Comparison of ENCODE assay signal across 9 cellular contexts in the genomic region with DNA sequence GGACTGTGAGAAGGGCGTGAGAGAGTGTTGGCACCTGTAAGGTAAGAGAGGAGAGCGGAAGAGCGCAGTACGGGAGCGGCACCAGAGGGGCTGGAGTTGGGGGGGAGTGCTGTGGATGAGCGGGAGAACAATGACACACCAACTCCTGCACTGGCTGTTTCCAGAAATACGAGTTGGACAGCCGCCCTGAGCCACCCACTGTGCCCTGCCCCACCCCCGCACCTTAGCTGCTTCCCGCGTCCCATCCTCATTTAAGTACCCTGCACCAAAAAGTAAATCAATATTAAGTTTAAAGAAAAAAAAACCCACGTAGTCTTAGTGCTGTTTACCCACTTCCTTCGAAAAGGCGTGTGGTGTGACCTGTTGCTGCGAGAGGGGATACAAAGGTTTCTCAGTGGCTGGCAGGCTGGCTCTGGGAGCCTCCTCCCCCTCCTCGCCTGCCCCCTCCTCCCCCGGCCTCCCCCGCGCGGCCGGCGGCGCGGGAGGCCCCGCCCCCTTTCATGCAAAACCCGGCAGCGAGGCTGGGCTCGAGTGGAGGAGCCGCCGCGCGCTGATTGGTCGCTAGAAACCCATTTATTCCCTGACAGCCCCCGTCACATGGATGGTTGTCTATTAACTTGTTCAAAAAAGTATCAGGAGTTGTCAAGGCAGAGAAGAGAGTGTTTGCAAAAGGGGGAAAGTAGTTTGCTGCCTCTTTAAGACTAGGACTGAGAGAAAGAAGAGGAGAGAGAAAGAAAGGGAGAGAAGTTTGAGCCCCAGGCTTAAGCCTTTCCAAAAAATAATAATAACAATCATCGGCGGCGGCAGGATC. TPM values are rescaled to one million over a fixed set of nuclear protein-coding genes. Genes with fewer than 3 reads are reported as not detected.
DNase-seq lines count a peak whose midpoint lies in the region; ATAC-seq and TF ChIP-seq lines count a peak whose summit lies in the region.
"Had no signal": no experiment of that assay in that cellular context is flagged by ENCODE, and none has a peak within 500 bp of the region (broad histone marks: within the 10 kb centered on the region; RNA-seq: fewer than 3 reads in every experiment).

A gene (plus strand): TSS at position 601 of the 811 bp plus-strand sequence. CDS start 436 bp downstream, outside the sequence.

- intact Hi-C loops in activated T-helper 1 cell treated with anti-CD3 and anti-CD28 coated beads, Interleukin-12 subunit alpha, Interleukin-12 subunit beta, Interleukin-2, Interleukin-4 antibody, amounts not matched to agents 30 ng/mL and 10 ng/mL and 1 ng/mL, durations not matched to agents 14 hours and 24 hours and 36 hours (cut with micrococcal nuclease) = no loop called here

- peaks cover 62% of the 10 kb centered on the region for H3K27me3 Mint-ChIP-seq in activated T-helper 1 cell treated with anti-CD3 and anti-CD28 coated beads, Interleukin-12 subunit alpha, Interleukin-12 subunit beta, Interleukin-2, Interleukin-4 antibody, amounts not matched to agents 30 ng/mL and 10 ng/mL and 1 ng/mL, durations not matched to agents 14 hours and 24 hours and 36 hours (ENCODE audit: insufficient read depth)

- H3K79me2 ChIP-seq in osteoblast (ENCODE audit: insufficient read depth, low read length) = no peaks in the 10 kb centered on the region

- H3K27ac ChIP-seq in osteoblast (ENCODE audit: low read depth, low read length) = no peak within 1 kb of the TSS

- no peaks in the 10 kb centered on the region for H4K20me1 ChIP-seq in osteoblast (ENCODE audit: insufficient read depth, low read length)

- H3K27me3 ChIP-seq in osteoblast (ENCODE audit: insufficient read depth, low read length) = peaks cover 83% of the 10 kb centered on the region

- no peaks in the 10 kb centered on the region for H3K36me3 Mint-ChIP-seq in activated T-helper 1 cell treated with anti-CD3 and anti-CD28 coated beads, Interleukin-12 subunit alpha, Interleukin-12 subunit beta, Interleukin-2, Interleukin-4 antibody, amounts not matched to agents 30 ng/mL and 10 ng/mL and 1 ng/mL, durations not matched to agents 14 hours and 24 hours and 36 hours (ENCODE audit: low read depth)
- H3K36me3 Mint-ChIP-seq: memory B cell had no signal

- H2AFZ ChIP-seq in osteoblast (ENCODE audit: low read length) = peak within 1 kb of the TSS; percentile 25

- ATAC-seq in GM19043 (IDR thresholded peaks at IDR 0.05; ENCODE audit: low read depth, unreplicated experiment) = peak; percentile 39
- no peak for ATAC-seq in GM19395 (IDR thresholded peaks at IDR 0.05; ENCODE audit: unreplicated experiment)
- ATAC-seq in omental fat pad (ENCODE audit: low FRiP score) = no peak

- peaks cover 9% of the 10 kb centered on the region for H3K4me1 Mint-ChIP-seq in activated T-helper 1 cell treated with anti-CD3 and anti-CD28 coated beads, Interleukin-12 subunit alpha, Interleukin-12 subunit beta, Interleukin-2, Interleukin-4 antibody, amounts not matched to agents 30 ng/mL and 10 ng/mL and 1 ng/mL, durations not matched to agents 14 hours and 24 hours and 36 hours (ENCODE audit: low read depth)

- peak within 1 kb of the TSS; percentile 67 for H3K4me2 ChIP-seq in osteoblast (ENCODE audit: insufficient read depth, low read length)

- H3K4me3 ChIP-seq in AG09309 (ENCODE audit: control insufficient read depth, low read depth, low read length) (peak within 1 kb of the TSS; percentile 1), osteoblast (ENCODE audit: insufficient read depth, low read length) (peak within 1 kb of the TSS; percentile 35)

- H3K4me1 ChIP-seq in osteoblast (ENCODE audit: insufficient read depth, low read length) = peaks cover 7% of the 10 kb centered on the region

- H3K27ac Mint-ChIP-seq in activated T-helper 1 cell treated with anti-CD3 and anti-CD28 coated beads, Interleukin-12 subunit alpha, Interleukin-12 subunit beta, Interleukin-2, Interleukin-4 antibody, amounts not matched to agents 30 ng/mL and 10 ng/mL and 1 ng/mL, durations not matched to agents 14 hours and 24 hours and 36 hours = peak within 1 kb of the TSS; percentile 58
- H3K27ac Mint-ChIP-seq: memory B cell had no signal

- H3K9me3 Mint-ChIP-seq in activated T-helper 1 cell treated with anti-CD3 and anti-CD28 coated beads, Interleukin-12 subunit alpha, Interleukin-12 subunit beta, Interleukin-2, Interleukin-4 antibody, amounts not matched to agents 30 ng/mL and 10 ng/mL and 1 ng/mL, durations not matched to agents 14 hours and 24 hours and 36 hours = no peaks in the 10 kb centered on the region

- H3K4me3 Mint-ChIP-seq in activated T-helper 1 cell treated with anti-CD3 and anti-CD28 coated beads, Interleukin-12 subunit alpha, Interleukin-12 subunit beta, Interleukin-2, Interleukin-4 antibody, amounts not matched to agents 30 ng/mL and 10 ng/mL and 1 ng/mL, durations not matched to agents 14 hours and 24 hours and 36 hours = no peak within 1 kb of the TSS
- H3K4me3 Mint-ChIP-seq: memory B cell had no signal

- no peak for TF ChIP-seq CTCF in AG09309 (IDR thresholded peaks at IDR 0.05; ENCODE audit: control insufficient read depth, insufficient read depth, low read depth, low read length, missing control alignments)
- no peak for TF ChIP-seq CTCF in osteoblast (IDR thresholded peaks at IDR 0.05; ENCODE audit: extremely low read depth, low read depth, low read length)
- TF ChIP-seq CTCF in omental fat pad (IDR thresholded peaks at IDR 0.05) = no peak

- no peaks in the 10 kb centered on the region for H3K9me3 ChIP-seq in osteoblast (ENCODE audit: low read depth, low read length)

- DNase-seq in AG09309 (ENCODE audit: low read depth) (no peak), NCI-H2107 treated with DMSO at 0.1 percent for 48 hours (lab: John Stamatoyannopoulos, UW; ENCODE audit: unreplicated experiment) (peak; percentile 98), globus pallidus (ENCODE audit: low spot score) (peak; percentile 95), osteoblast (ENCODE audit: insufficient read length, low spot score, missing footprints) (peak; percentile 92), omental fat pad (ENCODE audit: low spot score) (no peak)
- no peak for DNase-seq in activated T-helper 1 cell treated with anti-CD3 and anti-CD28 coated beads, Interleukin-12 subunit alpha, Interleukin-12 subunit beta, Interleukin-2, Interleukin-4 antibody, amounts not matched to agents 30 ng/mL and 10 ng/mL and 1 ng/mL, durations not matched to agents 14 hours and 24 hours and 36 hours (ENCODE audit: low spot score)

- no peaks in the 10 kb centered on the region for H3K36me3 ChIP-seq in osteoblast (ENCODE audit: insufficient read depth, low read length)

RNA-seq across cellular contexts. Expression of the gene that starts here (rescaled TPM):
- 0.07 and 0.10 TPM in 2 replicates for total RNA-seq in activated T-helper 1 cell treated with anti-CD3 and anti-CD28 coated beads, Interleukin-12 subunit alpha, Interleukin-12 subunit beta, Interleukin-2, Interleukin-4 antibody, amounts not matched to agents 30 ng/mL and 10 ng/mL and 1 ng/mL, durations not matched to agents 14 hours and 24 hours and 36 hours
- total RNA-seq in osteoblast (not detected in 2 replicates), omental fat pad (not detected)

Comparison
In these comparisons a context has a peak if more than half of its experiments do, and no peak if none do; other contexts are left out.
1. Peak in DNase-seq, H3K4me3 ChIP-seq and H3K4me2 ChIP-seq in osteoblast; RNA of the gene not detected or under 1 TPM.
2. DNase-seq: peak in NCI-H2107 treated with DMSO at 0.1 percent for 48 hours (single experiment) and globus pallidus (single experiment); none in AG09309 (single experiment), activated T-helper 1 cell treated with anti-CD3 and anti-CD28 coated beads, Interleukin-12 subunit alpha, Interleukin-12 subunit beta, Interleukin-2, Interleukin-4 antibody, amounts not matched to agents 30 ng/mL and 10 ng/mL and 1 ng/mL, durations not matched to agents 14 hours and 24 hours and 36 hours (single experiment) and omental fat pad (single experiment).